8 cellular contexts compared by ENCODE assay signal in the genomic region with DNA sequence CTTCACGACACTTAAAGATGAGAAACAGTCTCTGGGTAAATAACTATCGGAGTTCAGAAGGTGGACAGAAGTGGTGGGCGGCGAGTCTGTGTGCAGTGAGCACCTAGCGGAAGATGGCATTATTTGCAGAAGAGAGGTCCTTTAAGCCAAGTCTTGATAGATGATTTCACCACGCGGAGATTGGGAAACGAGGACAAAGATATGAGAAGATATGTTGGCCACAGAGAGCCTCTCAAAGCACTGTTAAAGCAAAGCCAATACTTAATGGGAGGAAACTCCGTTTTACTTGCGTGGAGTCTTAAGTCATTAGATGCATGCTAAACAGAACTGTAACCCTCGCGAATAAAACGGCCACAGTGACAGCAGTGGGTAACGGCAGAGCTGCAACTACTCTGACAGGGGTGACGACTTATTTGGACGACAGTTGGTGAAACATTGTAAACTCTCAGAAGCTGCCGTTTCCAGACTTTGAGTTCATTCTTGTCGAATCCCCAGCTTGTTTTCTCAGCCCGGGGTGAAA. TPM values are rescaled to one million over a fixed set of nuclear protein-coding genes. Genes with fewer than 3 reads are reported as not detected.
DNase-seq lines count a peak whose midpoint lies in the region; ATAC-seq and TF ChIP-seq lines count a peak whose summit lies in the region.

No MANE protein-coding gene starts in this region.

- H3K4me3 ChIP-seq in hepatocyte = peak overlapping the region; percentile 44
- H3K4me3 ChIP-seq in smooth muscle cell = peak overlapping the region; percentile 82

- peak overlapping the region; percentile 88 for H3K4me3 Mint-ChIP-seq in activated naive CD8-positive, alpha-beta T cell treated with anti-CD3 and anti-CD28 coated beads for 36 hours

- peak overlapping the region; percentile 69 for H3K9ac ChIP-seq in smooth muscle cell (ENCODE audit: low read depth)

- H3K4me2 ChIP-seq in hepatocyte (peak overlapping the region; percentile 75), smooth muscle cell (peak overlapping the region; percentile 86)

- H3K4me1 Mint-ChIP-seq in activated naive CD8-positive, alpha-beta T cell treated with anti-CD3 and anti-CD28 coated beads for 36 hours = peaks cover 34% of the 10 kb centered on the region

- H3K4me1 ChIP-seq in hepatocyte (ENCODE audit: insufficient read depth) = peaks cover 15% of the 10 kb centered on the region
- H3K4me1 ChIP-seq in smooth muscle cell (ENCODE audit: low read depth) = peaks cover 22% of the 10 kb centered on the region

- no peaks in the 10 kb centered on the region for H3K9me3 Mint-ChIP-seq in activated naive CD8-positive, alpha-beta T cell treated with anti-CD3 and anti-CD28 coated beads for 36 hours

- CTCF ChIA-PET in RWPE1 (lab: Yijun Ruan, JAX) = no interaction called here

- H2AFZ ChIP-seq in hepatocyte (peak overlapping the region; percentile 65), smooth muscle cell (ENCODE audit: low read depth) (peak overlapping the region; percentile 92)

- H3K36me3 Mint-ChIP-seq in activated naive CD8-positive, alpha-beta T cell treated with anti-CD3 and anti-CD28 coated beads for 36 hours = peaks cover 1% of the 10 kb centered on the region

- H3K79me2 ChIP-seq in hepatocyte (peaks cover 42% of the 10 kb centered on the region), smooth muscle cell (ENCODE audit: low read depth) (peaks cover 44% of the 10 kb centered on the region)

- H3K27me3 Mint-ChIP-seq in activated naive CD8-positive, alpha-beta T cell treated with anti-CD3 and anti-CD28 coated beads for 36 hours = no peaks in the 10 kb centered on the region

- H3K27ac Mint-ChIP-seq in activated naive CD8-positive, alpha-beta T cell treated with anti-CD3 and anti-CD28 coated beads for 36 hours = peak overlapping the region; percentile 96

- DNase-seq in HPDE6-E6E7 (ENCODE audit: extremely low spot score) = peak; percentile 5
- no peak for DNase-seq in RWPE1 (ENCODE audit: low spot score)
- peak; percentile 43 for DNase-seq in activated naive CD8-positive, alpha-beta T cell treated with anti-CD3 and anti-CD28 coated beads for 36 hours
- DNase-seq in hepatocyte (ENCODE audit: low spot score) = peak; percentile 55
- no peak for DNase-seq in smooth muscle cell (lab: John Stamatoyannopoulos, UW; ENCODE audit: unreplicated experiment)
- DNase-seq in OCI-M2 (lab: John Stamatoyannopoulos, UW; ENCODE audit: unreplicated experiment) = no peak

- POLR2A ChIA-PET in RWPE1 (lab: Yijun Ruan, JAX; ENCODE audit: low non-redundant PET) = no interaction called here

- H3K9me3 ChIP-seq in hepatocyte (ENCODE audit: low read depth) (no peaks in the 10 kb centered on the region), smooth muscle cell (replicated peaks; ENCODE audit: low read depth) (no peaks in the 10 kb centered on the region)

- H3K27me3 ChIP-seq in hepatocyte = no peaks in the 10 kb centered on the region
- H3K27me3 ChIP-seq in smooth muscle cell (ENCODE audit: low read depth) = no peaks in the 10 kb centered on the region

- H3K36me3 ChIP-seq in hepatocyte (replicated peaks; ENCODE audit: insufficient read depth, low read depth) (no peaks in the 10 kb centered on the region), smooth muscle cell (ENCODE audit: low read depth) (no peaks in the 10 kb centered on the region)

- TF ChIP-seq CTCF in 22Rv1 (IDR thresholded peaks at IDR 0.05) (no peak; the same call in 1 of the 2 replicates), RWPE1 (conservative IDR thresholded peaks at IDR 0.05; ENCODE audit: low read depth) (no peak; the same call in 1 of the 2 replicates), hepatocyte (IDR thresholded peaks at IDR 0.05; ENCODE audit: poor library complexity) (no peak), smooth muscle cell (IDR thresholded peaks at IDR 0.05; ENCODE audit: borderline replicate concordance, insufficient read depth, poor library complexity, severe bottlenecking) (no peak)

- peak overlapping the region; percentile 89 for H3K27ac ChIP-seq in 22Rv1
- H3K27ac ChIP-seq in RWPE1 = peak overlapping the region; percentile 90
- H3K27ac ChIP-seq in hepatocyte = peak overlapping the region; percentile 87
- H3K27ac ChIP-seq in smooth muscle cell (ENCODE audit: low read depth) = peak overlapping the region; percentile 74

- H3F3A ChIP-seq in smooth muscle cell (ENCODE audit: low read depth) = peaks cover 8% of the 10 kb centered on the region

- peak; percentile 13 for ATAC-seq in GM18870 (IDR thresholded peaks at IDR 0.05; ENCODE audit: unreplicated experiment)

- H3K9me2 ChIP-seq in hepatocyte (replicated peaks; ENCODE audit: insufficient read depth) = no peaks in the 10 kb centered on the region

- 2% methylated on average over 19 of the region's 19 CpGs for WGBS in hepatocyte (ENCODE audit: low lambda C conversion rate, missing lambda C conversion rate)
- WGBS in smooth muscle cell (ENCODE audit: low lambda C conversion rate) = 6% methylated on average over 19 of the region's 19 CpGs

- H4K20me1 ChIP-seq in hepatocyte (ENCODE audit: insufficient read depth, poor library complexity, severe bottlenecking) (peaks cover 22% of the 10 kb centered on the region), smooth muscle cell (ENCODE audit: low read depth) (peaks cover 36% of the 10 kb centered on the region)

RNA-seq across cellular contexts. Expression of a gene that starts 0.6 kb away (rescaled TPM):
- total RNA-seq in activated naive CD8-positive, alpha-beta T cell treated with anti-CD3 and anti-CD28 coated beads for 36 hours = 10 to 100 TPM; 34.4 to 37.6 TPM
- total RNA-seq in hepatocyte (68.5 and 72.6 TPM in 2 replicates), smooth muscle cell (35.9 and 71.8 TPM in 2 replicates)
- polyA plus RNA-seq in hepatocyte (19.0 and 20.4 TPM in 2 replicates), smooth muscle cell (17.0 and 18.3 TPM in 2 replicates)

Comparison
In these comparisons a context has a peak if more than half of its experiments do, and no peak if none do; other contexts are left out.
1. DNase-seq: peak in HPDE6-E6E7 (single experiment), activated naive CD8-positive, alpha-beta T cell treated with anti-CD3 and anti-CD28 coated beads for 36 hours (single experiment) and hepatocyte (single experiment); none in RWPE1 (single experiment), smooth muscle cell (single experiment) and OCI-M2 (single experiment).
2. Peak in every context shown above with its lines, with median percentiles within 50 percentile points of each other: H3K27ac ChIP-seq.